ENCODE assay signal across 9 cellular contexts in genomic region chr13:101785858-101786257, GRCh38.
DNase-seq lines count a peak whose midpoint lies in the region; ATAC-seq, FAIRE-seq and TF ChIP-seq lines count a peak whose summit lies in the region.
"Had no signal": no experiment of that assay in that cellular context is flagged by ENCODE, and none has a peak within 500 bp of the region (broad histone marks: within the 10 kb centered on the region; RNA-seq: fewer than 3 reads in every experiment).

No MANE protein-coding gene starts in this region.

- H3K4me1 ChIP-seq in NT2/D1 (ENCODE audit: insufficient read depth, insufficient read length) = no peaks in the 10 kb centered on the region
- H3K4me1 ChIP-seq in psoas muscle = no peaks in the 10 kb centered on the region
- H3K4me1 ChIP-seq in kidney (ENCODE audit: control insufficient read depth in 1 of 2, insufficient read depth in 1 of 2, low read depth in 1 of 2, low read length in 2 of 2) = no peaks in the 10 kb centered on the region

- H3K27me3 ChIP-seq in NT2/D1 (ENCODE audit: insufficient read depth, insufficient read length) (no peaks in the 10 kb centered on the region), psoas muscle (ENCODE audit: insufficient read depth in 3 of 3, low read length in 2 of 3) (no peaks in the 10 kb centered on the region)

- no peak overlapping the region for H3K27ac ChIP-seq in psoas muscle
- H3K27ac ChIP-seq in kidney (ENCODE audit: low read depth in 2 of 2, low read length in 2 of 2) = no peak overlapping the region
- H3K27ac ChIP-seq: cardiac muscle cell had no signal

- DNase-seq in D721Med (ENCODE audit: insufficient read length, low spot score) (no peak), HPDE6-E6E7 (ENCODE audit: extremely low spot score) (peak; percentile 7), NT2/D1 (ENCODE audit: low read depth, low spot score) (peak; percentile 22), foreskin fibroblast (peak; percentile 16 to 64), urothelium cell line (ENCODE audit: low spot score) (peak; percentile 44), psoas muscle (no peak), T1000 (lab: John Stamatoyannopoulos, UW) (no peak), kidney (no peak)

- ATAC-seq in psoas muscle = no peak

- H3K36me3 ChIP-seq in NT2/D1 (ENCODE audit: insufficient read depth, insufficient read length, low read length) (no peaks in the 10 kb centered on the region), psoas muscle (ENCODE audit: insufficient read depth in 1 of 2, low read depth in 1 of 2) (no peaks in the 10 kb centered on the region), kidney (ENCODE audit: control insufficient read depth in 1 of 2, insufficient read depth in 2 of 2, low read length in 2 of 2) (no peaks in the 10 kb centered on the region)
- H3K36me3 ChIP-seq: cardiac muscle cell had no signal

- intact Hi-C loops in psoas muscle (cut with DNase I) = no loop called here
- intact Hi-C loops in kidney (cut with DNase I) = no loop called here

- FAIRE-seq in D721Med (lab: Jason Lieb, UNC) = no peak
- FAIRE-seq in urothelium cell line (lab: Jason Lieb, UNC) = no peak
- FAIRE-seq in kidney (lab: Jason Lieb, UNC) = no peak

- TF ChIP-seq CTCF in D721Med (IDR thresholded peaks at IDR 0.05; ENCODE audit: insufficient read depth, missing control alignments) (peak; percentile 22), foreskin fibroblast (IDR thresholded peaks at IDR 0.05; ENCODE audit: low read depth, low read length) (no peak), psoas muscle (IDR thresholded peaks at IDR 0.05) (no peak), kidney (IDR thresholded peaks at IDR 0.05; ENCODE audit: borderline replicate concordance, extremely low read depth, insufficient read depth) (no peak)

- H3K9ac ChIP-seq in NT2/D1 (ENCODE audit: insufficient read length, low read depth) = no peak overlapping the region
- H3K9ac ChIP-seq in kidney (ENCODE audit: low read length in 2 of 2) = no peak overlapping the region

- 18 to 38% (median 27%) methylated on average over 1 of the region's 1 CpG for WGBS in psoas muscle, 3 donors

- no peaks in the 10 kb centered on the region for H3K9me3 ChIP-seq in NT2/D1 (ENCODE audit: insufficient read depth, low read length)
- no peaks in the 10 kb centered on the region for H3K9me3 ChIP-seq in psoas muscle
- H3K9me3 ChIP-seq in kidney (ENCODE audit: control insufficient read depth in 1 of 2, low read length in 2 of 2) = no peaks in the 10 kb centered on the region

- no peak overlapping the region for H3K4me3 ChIP-seq in NT2/D1 (ENCODE audit: insufficient read length, low read depth)
- H3K4me3 ChIP-seq in foreskin fibroblast (ENCODE audit: low read depth in 1 of 2, low read length in 2 of 2) = no peak overlapping the region
- no peak overlapping the region for H3K4me3 ChIP-seq in psoas muscle
- H3K4me3 ChIP-seq in kidney (ENCODE audit: low read length in 2 of 2) = no peak overlapping the region
- H3K4me3 ChIP-seq: cardiac muscle cell had no signal

Comparison
In these comparisons a context has a peak if more than half of its experiments do, and no peak if none do; other contexts are left out.
1. DNase-seq: peak in HPDE6-E6E7 (single experiment), NT2/D1 (single experiment), foreskin fibroblast (2 of 2) and urothelium cell line (single experiment); none in D721Med (single experiment), psoas muscle (0 of 2), T1000 (single experiment) and kidney (single experiment).